Comparison of ENCODE assay signal across 1 cellular context in genomic region chr1:18818036-18818435, GRCh38.
TF ChIP-seq lines count a peak whose summit lies in the region.

No MANE protein-coding gene starts in this region.

TF ChIP-seq in SK-N-SH, 30 proteins besides CTCF, POLR2A, EP300 and RAD21 (continued from another document):
- TF ChIP-seq NRF1 (IDR thresholded peaks at IDR 0.05; ENCODE audit: low read depth, low read length) (no peak), GATA2 (CRISPR knock-in tag; IDR thresholded peaks at IDR 0.05) (no peak; the same call in 1 of the 2 replicates), POLR2AphosphoS5 (IDR thresholded peaks at IDR 0.05; ENCODE audit: low read depth, low read length) (no peak), RFX5 (IDR thresholded peaks at IDR 0.05; ENCODE audit: low read length) (no peak), JUND (IDR thresholded peaks at IDR 0.05) (no peak), SIN3A (IDR thresholded peaks at IDR 0.05; ENCODE audit: borderline replicate concordance, low read depth, low read length) (no peak), USF1 (IDR thresholded peaks at IDR 0.05; ENCODE audit: borderline replicate concordance, low read depth) (no peak)
